In genomic region chr4:121072080-121072835, GRCh38 we compare ENCODE assay signal across 9 cellular contexts. TPM values are rescaled to one million over a fixed set of nuclear protein-coding genes. Genes with fewer than 3 reads are reported as not detected.
DNase-seq lines count a peak whose midpoint lies in the region; ATAC-seq and TF ChIP-seq lines count a peak whose summit lies in the region.
"Had no signal": no experiment of that assay in that cellular context is flagged by ENCODE, and none has a peak within 500 bp of the region (broad histone marks: within the 10 kb centered on the region; RNA-seq: fewer than 3 reads in every experiment).

Gene NDNF (minus strand): TSS chr4:121072535. CDS start chr4:121045837, 26,698 bp downstream.

- H3K4me3 Mint-ChIP-seq in glutamatergic neuron (ENCODE audit: unreplicated experiment), result peak within 1 kb of the TSS; percentile 91

- H3K4me3 ChIP-seq in aorta (ENCODE audit: low read length in 2 of 2), result peak within 1 kb of the TSS; percentile 10 to 57

- peaks cover 2% of the 10 kb centered on the region for H3K4me1 Mint-ChIP-seq in glutamatergic neuron (ENCODE audit: low read depth, unreplicated experiment)

- DNase-seq in NCI-H1417 (lab: John Stamatoyannopoulos, UW) (peak in 2 of 3 experiments; percentile 61 to 74), NCI-H1417 treated with DMSO at 0.1 percent for 48 hours (lab: John Stamatoyannopoulos, UW) (no peak), NCI-H1930 (lab: John Stamatoyannopoulos, UW) (peak; percentile 20 to 28), glutamatergic neuron (peak; percentile 68), omental fat pad (ENCODE audit: low spot score) (no peak), aorta (peak; percentile 51 to 83)
- DNase-seq in activated effector memory CD4-positive, alpha-beta T cell treated with Interleukin-2 at 50 U/mL for 16 hours, result peak; percentile 12

- peaks cover 2% of the 10 kb centered on the region for H3K9me3 Mint-ChIP-seq in glutamatergic neuron (ENCODE audit: unreplicated experiment)

- no peaks in the 10 kb centered on the region for H3K36me3 Mint-ChIP-seq in glutamatergic neuron (ENCODE audit: unreplicated experiment)

- peaks cover 8% of the 10 kb centered on the region for H3K27me3 Mint-ChIP-seq in glutamatergic neuron (ENCODE audit: unreplicated experiment)

- no peaks in the 10 kb centered on the region for H3K4me1 ChIP-seq in aorta (ENCODE audit: control insufficient read depth in 1 of 2, insufficient read depth in 2 of 2, low read length in 2 of 2)

- no peak within 1 kb of the TSS for H3K27ac ChIP-seq in aorta (ENCODE audit: low read depth in 1 of 2, low read length in 2 of 2)
- H3K27ac ChIP-seq: C4-2B had no signal

- intact Hi-C loops in aorta (cut with DNase I), result no loop called here

- no peak for TF ChIP-seq CTCF in glutamatergic neuron (IDR thresholded peaks at IDR 0.05; ENCODE audit: partially characterized antibody, unreplicated experiment)
- no peak for TF ChIP-seq CTCF in omental fat pad (IDR thresholded peaks at IDR 0.05)

- H3K27ac Mint-ChIP-seq in glutamatergic neuron (ENCODE audit: unreplicated experiment), result peak within 1 kb of the TSS; percentile 62

- H3K9me3 ChIP-seq in aorta (ENCODE audit: control insufficient read depth, low read length), result no peaks in the 10 kb centered on the region

- no peaks in the 10 kb centered on the region for H3K27me3 ChIP-seq in aorta (ENCODE audit: control insufficient read depth in 1 of 2, insufficient read depth in 2 of 2, low read length in 1 of 2)

- H3K36me3 ChIP-seq in aorta (ENCODE audit: control insufficient read depth in 1 of 2, insufficient read depth in 2 of 2, low read length in 1 of 2), result no peaks in the 10 kb centered on the region

- ATAC-seq in omental fat pad (ENCODE audit: low FRiP score) (peak; percentile 56), aorta (ENCODE audit: low FRiP score) (peak; percentile 78), HG02938 (IDR thresholded peaks at IDR 0.05; ENCODE audit: unreplicated experiment) (no peak)

- 1% methylated on average over 49 to 70 of the region's 70 CpGs for WGBS in aorta, 2 donors

RNA-seq across cellular contexts. Expression of gene NDNF, which starts in this region (rescaled TPM):
- total RNA-seq in glutamatergic neuron (ENCODE audit: unreplicated experiment) (1.3 TPM), omental fat pad (1 to 10 TPM in 3 of 4 donors, under 1 TPM in 1; 0.84 to 9.3 (median 1.5) TPM), aorta (1 to 10 TPM; 3.5 to 3.7 TPM)
- under 1 TPM in 1 of 2 donors, not detected in 1; 0.08 TPM for polyA plus RNA-seq in aorta

Comparison
In these comparisons a context has a peak if more than half of its experiments do, and no peak if none do; other contexts are left out.
1. DNase-seq: peak in NCI-H1417 (2 of 3), NCI-H1930 (2 of 2), activated effector memory CD4-positive, alpha-beta T cell treated with Interleukin-2 at 50 U/mL for 16 hours (single experiment), glutamatergic neuron (single experiment) and aorta (2 of 2); none in NCI-H1417 treated with DMSO at 0.1 percent for 48 hours (single experiment) and omental fat pad (single experiment).